19 cellular contexts compared by ENCODE assay signal in the genomic region with DNA sequence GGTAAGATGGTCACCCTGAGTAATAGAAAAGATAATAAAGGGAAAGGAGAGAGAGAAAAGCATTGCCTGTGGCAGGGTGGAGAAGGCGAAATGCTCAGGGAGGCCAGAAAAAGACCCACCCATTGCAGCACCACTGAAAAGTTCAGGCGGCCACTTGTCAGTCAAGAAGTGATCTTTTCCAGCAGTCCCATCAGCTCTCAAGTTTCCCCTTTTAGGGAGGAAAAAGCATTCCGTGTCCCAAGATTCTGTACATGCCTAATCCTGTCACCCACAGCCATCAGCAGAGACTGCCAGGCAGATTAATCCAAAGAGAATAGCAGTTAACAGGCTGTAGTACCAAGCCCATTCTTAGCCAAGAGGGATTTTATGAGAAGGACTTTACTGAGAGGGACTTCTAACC. TPM values are rescaled to one million over a fixed set of nuclear protein-coding genes. Genes with fewer than 3 reads are reported as not detected.
DNase-seq lines count a peak whose midpoint lies in the region; ATAC-seq and TF ChIP-seq lines count a peak whose summit lies in the region.
"Had no signal": no experiment of that assay in that cellular context is flagged by ENCODE, and none has a peak within 500 bp of the region (broad histone marks: within the 10 kb centered on the region; RNA-seq: fewer than 3 reads in every experiment).

No MANE protein-coding gene starts in this region.

- H3K4me3 Mint-ChIP-seq in CD4-positive, alpha-beta T cell = peak overlapping the region; percentile 11
- H3K4me3 Mint-ChIP-seq in activated T-helper 17 cell treated with anti-CD3 and anti-CD28 coated beads, Interleukin-2, amount 50 U/mL, for 72 hours = peak overlapping the region; percentile 18
- H3K4me3 Mint-ChIP-seq in mesothelial cell of epicardium = no peak overlapping the region

- TF ChIP-seq CTCF in CD4-positive, alpha-beta T cell (IDR thresholded peaks at IDR 0.05) = no peak
- no peak for TF ChIP-seq CTCF in mesothelial cell of epicardium (IDR thresholded peaks at IDR 0.05; ENCODE audit: unreplicated experiment)

- no peak overlapping the region for H3K27ac ChIP-seq in CD4-positive, alpha-beta T cell (ENCODE audit: low read depth, low read length)
- H3K27ac ChIP-seq: 22Rv1, SJCRH30, testis had no signal

- intact Hi-C loops in CD4-positive, alpha-beta T cell (cut with DNase I, micrococcal nuclease) = no loop called here
- intact Hi-C loops in head of caudate nucleus (cut with DNase I) = no loop called here

- no peaks in the 10 kb centered on the region for H3K27me3 Mint-ChIP-seq in CD4-positive, alpha-beta T cell
- no peaks in the 10 kb centered on the region for H3K27me3 Mint-ChIP-seq in activated T-helper 17 cell treated with anti-CD3 and anti-CD28 coated beads, Interleukin-2, amount 50 U/mL, for 72 hours
- H3K27me3 Mint-ChIP-seq in mesothelial cell of epicardium (ENCODE audit: low read depth) = no peaks in the 10 kb centered on the region

- no peaks in the 10 kb centered on the region for H3K9me3 Mint-ChIP-seq in CD4-positive, alpha-beta T cell
- no peaks in the 10 kb centered on the region for H3K9me3 Mint-ChIP-seq in activated T-helper 17 cell treated with anti-CD3 and anti-CD28 coated beads, Interleukin-2, amount 50 U/mL, for 72 hours
- H3K9me3 Mint-ChIP-seq in mesothelial cell of epicardium = peaks cover 11% of the 10 kb centered on the region

- ATAC-seq in CD4-positive, alpha-beta T cell (ENCODE audit: poor library complexity) = no peak
- no peak for ATAC-seq in activated T-helper 17 cell treated with anti-CD3 and anti-CD28 coated beads, Interleukin-2, amount 50 U/mL, for 72 hours (replicated peaks)
- ATAC-seq in GM21360 (IDR thresholded peaks at IDR 0.05; ENCODE audit: unreplicated experiment) = no peak

- H3K4me1 Mint-ChIP-seq in CD4-positive, alpha-beta T cell (ENCODE audit: low read depth) = peaks cover 61% of the 10 kb centered on the region
- H3K4me1 Mint-ChIP-seq in activated T-helper 17 cell treated with anti-CD3 and anti-CD28 coated beads, Interleukin-2, amount 50 U/mL, for 72 hours = peaks cover 33% of the 10 kb centered on the region
- peaks cover 7% of the 10 kb centered on the region for H3K4me1 Mint-ChIP-seq in mesothelial cell of epicardium

- H3K27me3 ChIP-seq in CD4-positive, alpha-beta T cell (ENCODE audit: control insufficient read depth, insufficient read depth, low read length) = no peaks in the 10 kb centered on the region
- H3K27me3 ChIP-seq: SJCRH30, testis had no signal

- POLR2A ChIA-PET in CD4-positive, alpha-beta T cell (lab: Charles Lee) = interaction anchor here (2.1 kb wide), 1 partner anchor 9 kb away, joined by 11 read pairs; no protein-coding TSS in a partner anchor

- no peaks in the 10 kb centered on the region for H3K9me3 ChIP-seq in CD4-positive, alpha-beta T cell (ENCODE audit: control insufficient read depth, low read length)
- H3K9me3 ChIP-seq: SJCRH30, testis had no signal

- CTCF ChIA-PET in CD4-positive, alpha-beta T cell (lab: Charles Lee) = interaction anchor here (1.6 kb wide), 1 partner anchor 17 kb away, joined by 3 read pairs; no protein-coding TSS in a partner anchor

- H3K27ac Mint-ChIP-seq in CD4-positive, alpha-beta T cell = peak overlapping the region; percentile 70
- peak overlapping the region; percentile 51 for H3K27ac Mint-ChIP-seq in activated T-helper 17 cell treated with anti-CD3 and anti-CD28 coated beads, Interleukin-2, amount 50 U/mL, for 72 hours
- H3K27ac Mint-ChIP-seq in mesothelial cell of epicardium = peak overlapping the region; percentile 86

- DNase-seq in NCI-H82 (lab: John Stamatoyannopoulos, UW) (peak; percentile 36), NCI-H82 treated with DMSO at 0.1 percent for 48 hours (lab: John Stamatoyannopoulos, UW; ENCODE audit: unreplicated experiment) (no peak), mesothelial cell of epicardium (ENCODE audit: low spot score in 2 of 2, unreplicated experiment in 2 of 2) (no peak), head of caudate nucleus (no peak), EL (no peak)
- no peak for DNase-seq in CD4-positive, alpha-beta T cell
- DNase-seq: activated naive CD4-positive, alpha-beta T cell treated with anti-CD3 and anti-CD28 coated beads, Interleukin-2, amount 50 U/mL, for 16 hours; C1 segment of cervical spinal cord; caudate nucleus; DND-41; effector memory CD4-positive, alpha-beta T cell; NCI-H1694 treated with DMSO at 0.1 percent for 48 hours; retina; SJCRH30; stimulated activated CD4-positive, alpha-beta T cell treated with anti-CD3 and anti-CD28 coated beads, Interleukin-1b, Interleukin-23, amount 100 ng/mL, for 48 hours; testis had no signal

- H3K36me3 Mint-ChIP-seq in CD4-positive, alpha-beta T cell (ENCODE audit: low read depth) = peaks cover 69% of the 10 kb centered on the region
- peaks cover 72% of the 10 kb centered on the region for H3K36me3 Mint-ChIP-seq in activated T-helper 17 cell treated with anti-CD3 and anti-CD28 coated beads, Interleukin-2, amount 50 U/mL, for 72 hours (ENCODE audit: low read depth)
- H3K36me3 Mint-ChIP-seq in mesothelial cell of epicardium = peaks cover 44% of the 10 kb centered on the region

RNA-seq across cellular contexts. Expression of gene SLC38A1, which starts 11.9 kb away (rescaled TPM):
- total RNA-seq in CD4-positive, alpha-beta T cell = 100 to 1,000 TPM; 327 to 346 TPM
- total RNA-seq in activated T-helper 17 cell treated with anti-CD3 and anti-CD28 coated beads, Interleukin-2, amount 50 U/mL, for 72 hours = 100 to 1,000 TPM; 161 to 192 TPM
- total RNA-seq in mesothelial cell of epicardium = 114 to 116 TPM (median 114 TPM) in 3 replicates
